In the genomic region with DNA sequence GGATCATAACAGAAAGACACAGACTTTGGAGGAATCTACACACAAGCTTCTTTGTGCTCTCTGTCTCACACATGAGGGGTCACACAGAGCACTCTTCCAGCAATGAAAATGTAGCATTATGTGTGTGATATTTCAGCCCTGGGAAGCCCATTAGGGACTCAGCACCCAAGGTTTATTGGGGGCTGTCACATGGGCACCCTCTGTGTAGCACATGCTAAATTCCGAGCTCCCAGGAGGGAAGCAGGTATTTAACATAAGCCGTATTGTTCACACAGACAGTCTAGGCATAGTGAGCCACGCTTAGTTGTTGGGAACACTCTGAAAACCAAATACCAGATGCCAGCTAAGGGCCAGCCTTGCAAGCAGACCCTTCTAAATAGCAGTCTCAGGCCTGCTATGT, we compare ENCODE assay signal across 8 cellular contexts.
"Had no signal": no experiment of that assay in that cellular context is flagged by ENCODE, and none has a peak within 500 bp of the region (broad histone marks: within the 10 kb centered on the region; RNA-seq: fewer than 3 reads in every experiment).

No MANE protein-coding gene starts in this region.

- FAIRE-seq: G401.6, GM12878, GM12891, GM12892, GM18507, GM19239 had no signal

- ATAC-seq: GM12878 had no signal

- DNase-seq: GDM1, GF-D8 had no signal

- H3K4me3 ChIP-seq: GM12878 had no signal
